9 cellular contexts compared by ENCODE assay signal in genomic region chr16:73047221-73047535, GRCh38. TPM values are rescaled to one million over a fixed set of nuclear protein-coding genes. Genes with fewer than 3 reads are reported as not detected.
A peak's percentile ranks its signal among the peaks of the same experiment; 100 is the strongest.
DNase-seq lines count a peak whose midpoint lies in the region; ATAC-seq and TF ChIP-seq lines count a peak whose summit lies in the region.
"Had no signal": no experiment of that assay in that cellular context is flagged by ENCODE, and none has a peak within 500 bp of the region (broad histone marks: within the 10 kb centered on the region; RNA-seq: fewer than 3 reads in every experiment).

No MANE protein-coding gene starts in this region.

- ATAC-seq in stimulated activated naive CD8-positive, alpha-beta T cell treated with anti-CD3 and anti-CD28 coated beads, Interleukin-15, Interleukin-2, amounts not matched to agents 100 U/mL and 50 U/mL, for 24 hours: no peak
- ATAC-seq in GM18861 (IDR thresholded peaks at IDR 0.05; ENCODE audit: unreplicated experiment) (no peak), HG03521 (IDR thresholded peaks at IDR 0.05; ENCODE audit: unreplicated experiment) (no peak), HG02870 (IDR thresholded peaks at IDR 0.05; ENCODE audit: unreplicated experiment) (no peak), HG03095 (IDR thresholded peaks at IDR 0.05; ENCODE audit: unreplicated experiment) (no peak)

- peaks cover 30% of the 10 kb centered on the region for H3K27me3 Mint-ChIP-seq in stimulated activated naive CD8-positive, alpha-beta T cell treated with anti-CD3 and anti-CD28 coated beads, Interleukin-15, Interleukin-2, amounts not matched to agents 100 ng/mL and 50 ng/mL, for 24 hours
- no peaks in the 10 kb centered on the region for H3K27me3 Mint-ChIP-seq in MCF 10A (ENCODE audit: insufficient read depth, unreplicated experiment)
- no peaks in the 10 kb centered on the region for H3K27me3 Mint-ChIP-seq in mesothelial cell of epicardium (ENCODE audit: low read depth)

- CTCF ChIA-PET in MCF 10A (lab: Yijun Ruan, JAX): interaction anchor here (0.5 to 5.0 kb wide), 19 partner anchors 21 to 646 kb away, joined by 3 to 33 read pairs (median 3); no protein-coding TSS in a partner anchor

- H3K9me3 Mint-ChIP-seq in stimulated activated naive CD8-positive, alpha-beta T cell treated with anti-CD3 and anti-CD28 coated beads, Interleukin-15, Interleukin-2, amounts not matched to agents 100 ng/mL and 50 ng/mL, for 24 hours: no peaks in the 10 kb centered on the region
- H3K9me3 Mint-ChIP-seq in MCF 10A (ENCODE audit: unreplicated experiment) (no peaks in the 10 kb centered on the region), mesothelial cell of epicardium (no peaks in the 10 kb centered on the region)

- peaks cover 14% of the 10 kb centered on the region for H3K4me1 Mint-ChIP-seq in stimulated activated naive CD8-positive, alpha-beta T cell treated with anti-CD3 and anti-CD28 coated beads, Interleukin-15, Interleukin-2, amounts not matched to agents 100 ng/mL and 50 ng/mL, for 24 hours (ENCODE audit: low read depth)
- peaks cover 51% of the 10 kb centered on the region for H3K4me1 Mint-ChIP-seq in MCF 10A (ENCODE audit: insufficient read depth, unreplicated experiment)
- peaks cover 61% of the 10 kb centered on the region for H3K4me1 Mint-ChIP-seq in mesothelial cell of epicardium

- peak overlapping the region; percentile 66 for H3K4me3 Mint-ChIP-seq in stimulated activated naive CD8-positive, alpha-beta T cell treated with anti-CD3 and anti-CD28 coated beads, Interleukin-15, Interleukin-2, amounts not matched to agents 100 ng/mL and 50 ng/mL, for 24 hours
- H3K4me3 Mint-ChIP-seq in MCF 10A (ENCODE audit: unreplicated experiment): peak overlapping the region; percentile 89
- peak overlapping the region; percentile 77 for H3K4me3 Mint-ChIP-seq in mesothelial cell of epicardium

- H3K36me3 Mint-ChIP-seq in stimulated activated naive CD8-positive, alpha-beta T cell treated with anti-CD3 and anti-CD28 coated beads, Interleukin-15, Interleukin-2, amounts not matched to agents 100 ng/mL and 50 ng/mL, for 24 hours (ENCODE audit: low read depth): no peaks in the 10 kb centered on the region
- H3K36me3 Mint-ChIP-seq in MCF 10A (ENCODE audit: insufficient read depth, unreplicated experiment) (peaks cover 4% of the 10 kb centered on the region), mesothelial cell of epicardium (no peaks in the 10 kb centered on the region)

- peak overlapping the region; percentile 29 for H3K27ac Mint-ChIP-seq in stimulated activated naive CD8-positive, alpha-beta T cell treated with anti-CD3 and anti-CD28 coated beads, Interleukin-15, Interleukin-2, amounts not matched to agents 100 ng/mL and 50 ng/mL, for 24 hours
- H3K27ac Mint-ChIP-seq in MCF 10A (ENCODE audit: low read depth, unreplicated experiment) (peak overlapping the region; percentile 68), mesothelial cell of epicardium (peak overlapping the region; percentile 95)

- no peak for DNase-seq in stimulated activated naive CD8-positive, alpha-beta T cell treated with anti-CD3 and anti-CD28 coated beads, Interleukin-15, Interleukin-2, amounts not matched to agents 100 U/mL and 50 U/mL, for 24 hours
- no peak for DNase-seq in MCF 10A (ENCODE audit: unreplicated experiment)
- DNase-seq in mesothelial cell of epicardium (ENCODE audit: low spot score in 2 of 2, unreplicated experiment in 2 of 2): no peak
- DNase-seq: NCI-H1930 had no signal

- BruUV-seq in MCF 10A (replicated peaks; lab: Mats Ljungman, UMichigan): no TSS peak

- intact Hi-C loops in MCF 10A (cut with micrococcal nuclease): loop anchor here (1.0 to 2.0 kb wide), 3 partner anchors 56 to 545 kb away; no protein-coding TSS in a partner anchor

- POLR2A ChIA-PET in MCF 10A (lab: Yijun Ruan, JAX): interaction anchor here (0.5 to 4.5 kb wide), 15 partner anchors 8 to 698 kb away, joined by 3 to 31 read pairs (median 4); no protein-coding TSS in a partner anchor

- TF ChIP-seq CTCF in MCF 10A (IDR thresholded peaks at IDR 0.05; ENCODE audit: unreplicated experiment) (no peak), mesothelial cell of epicardium (IDR thresholded peaks at IDR 0.05; ENCODE audit: unreplicated experiment) (no peak)

RNA-seq across cellular contexts. Expression of gene ZFHX3, which starts 0.8 kb away (rescaled TPM):
- 21.1 and 27.4 TPM in 2 replicates for total RNA-seq in MCF 10A (2022)
- total RNA-seq in mesothelial cell of epicardium: 63.8 to 68.1 TPM (median 67.1 TPM) in 3 replicates

Comparison
In these comparisons a context has a peak if more than half of its experiments do, and no peak if none do; other contexts are left out.
1. H3K27ac Mint-ChIP-seq: peak in every context shown above with its lines; median percentile 95 in mesothelial cell of epicardium; 68 in MCF 10A; 29 in stimulated activated naive CD8-positive, alpha-beta T cell treated with anti-CD3 and anti-CD28 coated beads, Interleukin-15, Interleukin-2, amounts not matched to agents 100 ng/mL and 50 ng/mL, for 24 hours.